In genomic region chr12:30719060-30719459, GRCh38 we compare ENCODE assay signal across 1 cellular context.
TF ChIP-seq lines count a peak whose summit lies in the region.

No MANE protein-coding gene starts in this region.

TF ChIP-seq in K562, 482 proteins besides CTCF, POLR2A, EP300 and RAD21:
- TF ChIP-seq ZNF57 (CRISPR knock-in tag; IDR thresholded peaks at IDR 0.05) (no peak), ZNF316 (IDR thresholded peaks at IDR 0.05) (0 out of 2 replicates have a peak, but pooled peaks have one; percentile 3)
